9 cellular contexts compared by ENCODE assay signal in genomic region chr2:238139141-238139840, GRCh38. TPM values are rescaled to one million over a fixed set of nuclear protein-coding genes. Genes with fewer than 3 reads are reported as not detected.
DNase-seq lines count a peak whose midpoint lies in the region; ATAC-seq and TF ChIP-seq lines count a peak whose summit lies in the region.
"Had no signal": no experiment of that assay in that cellular context is flagged by ENCODE, and none has a peak within 500 bp of the region (broad histone marks: within the 10 kb centered on the region; RNA-seq: fewer than 3 reads in every experiment).

No MANE protein-coding gene starts in this region.

- no peaks in the 10 kb centered on the region for H3K9me3 Mint-ChIP-seq in activated CD4-positive, alpha-beta memory T cell treated with anti-CD3 and anti-CD28 coated beads for 36 hours
- H3K9me3 Mint-ChIP-seq: activated naive CD4-positive, alpha-beta T cell treated with anti-CD3 and anti-CD28 coated beads, Interleukin-2, amount 50 U/mL, for 24 hours had no signal

- H3K9me3 ChIP-seq in HEK293 (ENCODE audit: control insufficient read depth, insufficient read depth, low read depth, low read length) (no peaks in the 10 kb centered on the region), heart right ventricle (no peaks in the 10 kb centered on the region)

- no peaks in the 10 kb centered on the region for H3K36me3 Mint-ChIP-seq in activated CD4-positive, alpha-beta memory T cell treated with anti-CD3 and anti-CD28 coated beads for 36 hours
- H3K36me3 Mint-ChIP-seq: activated naive CD4-positive, alpha-beta T cell treated with anti-CD3 and anti-CD28 coated beads, Interleukin-2, amount 50 U/mL, for 24 hours had no signal

- no peaks in the 10 kb centered on the region for H3K27me3 Mint-ChIP-seq in activated CD4-positive, alpha-beta memory T cell treated with anti-CD3 and anti-CD28 coated beads for 36 hours
- H3K27me3 Mint-ChIP-seq: activated naive CD4-positive, alpha-beta T cell treated with anti-CD3 and anti-CD28 coated beads, Interleukin-2, amount 50 U/mL, for 24 hours had no signal

- H3K4me1 Mint-ChIP-seq in activated CD4-positive, alpha-beta memory T cell treated with anti-CD3 and anti-CD28 coated beads for 36 hours (ENCODE audit: low read depth) = peaks cover 5% of the 10 kb centered on the region

- TF ChIP-seq CTCF in HEK293 (tag by site-specific recombination; IDR thresholded peaks at IDR 0.05) (no peak), heart right ventricle (IDR thresholded peaks at IDR 0.05) (peak; percentile 33 to 74 (median 64))

- CTCF ChIA-PET in HEK293 (lab: Yijun Ruan, JAX) = interaction anchor here (0.7 to 1.0 kb wide), 2 partner anchors 79 to 284 kb away, joined by 3 read pairs; no protein-coding TSS in a partner anchor
- CTCF ChIA-PET in activated CD4-positive, alpha-beta memory T cell treated with anti-CD3 and anti-CD28 coated beads for 36 hours (lab: Charles Lee) = interaction anchor here (0.6 to 1.4 kb wide), 6 partner anchors 52 to 627 kb away, joined by 3 read pairs; no protein-coding TSS in a partner anchor

- H3K4me3 Mint-ChIP-seq in activated CD4-positive, alpha-beta memory T cell treated with anti-CD3 and anti-CD28 coated beads for 36 hours = no peak overlapping the region
- H3K4me3 Mint-ChIP-seq: activated naive CD4-positive, alpha-beta T cell treated with anti-CD3 and anti-CD28 coated beads, Interleukin-2, amount 50 U/mL, for 24 hours had no signal

- H3K27ac ChIP-seq in HEK293 (ENCODE audit: extremely low read depth, low read depth, low read length) = no peak overlapping the region
- H3K27ac ChIP-seq in heart right ventricle = peak overlapping the region; percentile 69 to 96 (median 89)

- H3K36me3 ChIP-seq in HEK293 (ENCODE audit: control insufficient read depth in 2 of 2, insufficient read depth in 1 of 2, low read length in 2 of 2) (no peaks in the 10 kb centered on the region), heart right ventricle (peaks cover 0 to 6% (median 0%) of the 10 kb centered on the region in 9 donors)

- H3K27me3 ChIP-seq in heart right ventricle = peaks cover 0 to 2% (median 0%) of the 10 kb centered on the region in 7 donors

- H3K27ac Mint-ChIP-seq in activated CD4-positive, alpha-beta memory T cell treated with anti-CD3 and anti-CD28 coated beads for 36 hours = no peak overlapping the region
- H3K27ac Mint-ChIP-seq: activated naive CD4-positive, alpha-beta T cell treated with anti-CD3 and anti-CD28 coated beads, Interleukin-2, amount 50 U/mL, for 24 hours had no signal

- ATAC-seq in heart right ventricle (peak; percentile 25 to 68 (median 50)), HG02759 (IDR thresholded peaks at IDR 0.05; ENCODE audit: unreplicated experiment) (no peak), HG03354 (IDR thresholded peaks at IDR 0.05; ENCODE audit: poor library complexity, severe bottlenecking, unreplicated experiment) (no peak)

- POLR2A ChIA-PET in HEK293 (lab: Yijun Ruan, JAX) = no interaction called here
- POLR2A ChIA-PET in activated CD4-positive, alpha-beta memory T cell treated with anti-CD3 and anti-CD28 coated beads for 36 hours (lab: Charles Lee) = no interaction called here

- intact Hi-C loops in activated CD4-positive, alpha-beta memory T cell treated with anti-CD3 and anti-CD28 coated beads for 36 hours (cut with micrococcal nuclease) = no loop called here
- intact Hi-C loops in heart right ventricle (cut with DNase I) = loop anchor here in 4 of 10 donors (5.0 to 10.0 kb wide), 3 partner anchors 172 to 284 kb away; partner anchors contain the start of genes RAMP1 (in 3 of the 4) and UBE2F (in 1 of the 4)

- H3K4me3 ChIP-seq in HEK293 (ENCODE audit: low read depth, low read length) = no peak overlapping the region
- peak overlapping the region; percentile 5 to 54 (median 40) for H3K4me3 ChIP-seq in heart right ventricle

- H3K4me1 ChIP-seq in HEK293 (ENCODE audit: control insufficient read depth, insufficient read depth, low read length) = no peaks in the 10 kb centered on the region
- H3K4me1 ChIP-seq in heart right ventricle = peaks cover 6 to 71% (median 51%) of the 10 kb centered on the region in 9 donors

- 24 to 43% methylated on average over 47 of the region's 47 CpGs for WGBS in heart right ventricle, 2 donors

- DNase-seq in activated CD4-positive, alpha-beta memory T cell treated with anti-CD3 and anti-CD28 coated beads for 36 hours = peak; percentile 42
- DNase-seq in heart right ventricle = no peak
- peak; percentile 68 for DNase-seq in stimulated activated CD8-positive, alpha-beta memory T cell treated with anti-CD3 and anti-CD28 coated beads, Interleukin-4, amount 100 ng/mL, for 48 hours
- DNase-seq in mesenteric fat pad (ENCODE audit: low spot score) = no peak
- no peak for DNase-seq in AG08395 (ENCODE audit: low spot score)

TF ChIP-seq in HEK293, 187 proteins besides CTCF, POLR2A, EP300 and RAD21:
- TF ChIP-seq ZNF423 (tag by site-specific recombination; IDR thresholded peaks at IDR 0.05) (peak; percentile 42; the same call in 1 of the 2 replicates), EGR2 (tag by site-specific recombination; IDR thresholded peaks at IDR 0.05; ENCODE audit: low read depth) (no peak)

RNA-seq across cellular contexts. Expression of gene KLHL30, which starts 0.8 kb away (rescaled TPM):
- not detected for total RNA-seq in activated CD4-positive, alpha-beta memory T cell treated with anti-CD3 and anti-CD28 coated beads for 36 hours
- total RNA-seq in heart right ventricle = 10 to 100 TPM; 18.9 to 30.1 (median 26.7) TPM
- polyA plus RNA-seq in heart right ventricle = 1 to 10 TPM; 3.0 to 9.8 TPM
- total RNA-seq in mesenteric fat pad = 4.4 TPM

RNA-seq across cellular contexts. Expression of gene ERFE, which starts 19.5 kb away (rescaled TPM):
- not detected for total RNA-seq in activated CD4-positive, alpha-beta memory T cell treated with anti-CD3 and anti-CD28 coated beads for 36 hours
- 1 to 10 TPM in 1 of 10 donors, under 1 TPM in 3, not detected in 6; 0.11 to 1.3 (median 0.60) TPM for total RNA-seq in heart right ventricle
- under 1 TPM in 1 of 2 donors, not detected in 1; 0.68 TPM for polyA plus RNA-seq in heart right ventricle
- total RNA-seq in mesenteric fat pad = 1.5 TPM

RNA-seq across cellular contexts. Expression of gene ESPNL, which starts 39.2 kb away (rescaled TPM):
- total RNA-seq in activated CD4-positive, alpha-beta memory T cell treated with anti-CD3 and anti-CD28 coated beads for 36 hours = under 1 TPM; 0.12 to 0.14 TPM
- total RNA-seq in heart right ventricle (1 to 10 TPM in 1 of 10 donors, under 1 TPM in 7, not detected in 2; 0.10 to 1.7 (median 0.38) TPM), mesenteric fat pad (0.48 TPM)
- polyA plus RNA-seq in heart right ventricle = under 1 TPM; 0.01 to 0.29 TPM

Comparison
In these comparisons a context has a peak if more than half of its experiments do, and no peak if none do; other contexts are left out.
1. DNase-seq: peak in activated CD4-positive, alpha-beta memory T cell treated with anti-CD3 and anti-CD28 coated beads for 36 hours (single experiment) and stimulated activated CD8-positive, alpha-beta memory T cell treated with anti-CD3 and anti-CD28 coated beads, Interleukin-4, amount 100 ng/mL, for 48 hours (single experiment); none in heart right ventricle (0 of 2), mesenteric fat pad (single experiment) and AG08395 (single experiment).
2. ATAC-seq: peak in heart right ventricle (8 of 8); none in HG02759 (single experiment) and HG03354 (single experiment).